8 cellular contexts compared by ENCODE assay signal in the genomic region with DNA sequence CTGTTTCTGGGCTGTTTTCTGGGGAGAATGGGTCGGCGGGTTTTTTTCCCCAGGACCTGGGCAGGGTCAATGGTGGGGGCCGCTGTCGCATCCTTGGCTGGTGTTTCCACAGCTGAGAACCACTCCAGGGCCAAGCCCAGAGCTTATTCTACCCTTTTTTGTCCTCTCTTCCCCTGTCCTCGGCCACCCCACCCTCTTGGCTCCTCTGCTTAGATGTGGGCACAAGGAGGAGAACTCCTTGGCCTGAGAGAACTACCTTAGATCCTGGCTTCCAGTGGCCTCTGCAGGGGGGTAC. TPM values are rescaled to one million over a fixed set of nuclear protein-coding genes. Genes with fewer than 3 reads are reported as not detected.
DNase-seq lines count a peak whose midpoint lies in the region; ATAC-seq and TF ChIP-seq lines count a peak whose summit lies in the region.

No MANE protein-coding gene starts in this region.

- H3K27ac ChIP-seq in right cardiac atrium (ENCODE audit: low read length), result peak overlapping the region; percentile 28
- H3K27ac ChIP-seq in caudate nucleus (ENCODE audit: low read depth, low read length), result peak overlapping the region; percentile 28
- peak overlapping the region; percentile 51 to 61 for H3K27ac ChIP-seq in uterus
- no peak overlapping the region for H3K27ac ChIP-seq in aorta (ENCODE audit: low read depth in 1 of 2, low read length in 2 of 2)

- peak overlapping the region in 6 of 10 donors; percentile 49 to 92 (median 84) for H3K27ac Mint-ChIP-seq in naive thymus-derived CD8-positive, alpha-beta T cell

- intact Hi-C loops in right cardiac atrium (cut with DNase I) (no loop called here), left cardiac atrium (cut with DNase I) (no loop called here), uterus (cut with DNase I; ENCODE audit: low total_unique reads) (no loop called here), aorta (cut with DNase I) (loop anchor here in 1 of 2 donors (5.0 to 10.0 kb wide), 2 partner anchors 45 to 107 kb away; a partner anchor contains a TSS)

- H3K9me3 ChIP-seq in right cardiac atrium (ENCODE audit: control insufficient read depth, low read length), result no peaks in the 10 kb centered on the region
- no peaks in the 10 kb centered on the region for H3K9me3 ChIP-seq in uterus
- H3K9me3 ChIP-seq in aorta (ENCODE audit: control insufficient read depth, low read length), result no peaks in the 10 kb centered on the region

- H3K9me3 Mint-ChIP-seq in naive thymus-derived CD8-positive, alpha-beta T cell, result no peaks in the 10 kb centered on the region

- peaks cover 0 to 20% (median 4%) of the 10 kb centered on the region in 5 donors for H3K27me3 Mint-ChIP-seq in naive thymus-derived CD8-positive, alpha-beta T cell

- no peaks in the 10 kb centered on the region for H3K36me3 Mint-ChIP-seq in naive thymus-derived CD8-positive, alpha-beta T cell

- no peak for TF ChIP-seq CTCF in uterus (IDR thresholded peaks at IDR 0.05)
- TF ChIP-seq CTCF in omental fat pad (IDR thresholded peaks at IDR 0.05), result no peak

- H3K4me3 ChIP-seq in right cardiac atrium (ENCODE audit: low read length) (no peak overlapping the region), uterus (no peak overlapping the region), aorta (ENCODE audit: low read length in 2 of 2) (no peak overlapping the region)

- POLR2A ChIA-PET in naive thymus-derived CD8-positive, alpha-beta T cell (lab: Charles Lee), result no interaction called here

- peaks cover 12% of the 10 kb centered on the region for H3K4me1 ChIP-seq in right cardiac atrium (ENCODE audit: control insufficient read depth, insufficient read depth, low read length)
- no peaks in the 10 kb centered on the region for H3K4me1 ChIP-seq in uterus
- H3K4me1 ChIP-seq in aorta (ENCODE audit: control insufficient read depth in 1 of 2, insufficient read depth in 2 of 2, low read length in 2 of 2), result no peaks in the 10 kb centered on the region

- TF ChIP-seq POLR2A in uterus (IDR thresholded peaks at IDR 0.05), result no peak

- H3K27me3 ChIP-seq in right cardiac atrium (ENCODE audit: control insufficient read depth, insufficient read depth), result no peaks in the 10 kb centered on the region
- no peaks in the 10 kb centered on the region for H3K27me3 ChIP-seq in uterus
- H3K27me3 ChIP-seq in aorta (ENCODE audit: control insufficient read depth in 1 of 2, insufficient read depth in 2 of 2, low read length in 1 of 2), result no peaks in the 10 kb centered on the region

- H3K36me3 ChIP-seq in uterus (no peaks in the 10 kb centered on the region), aorta (ENCODE audit: control insufficient read depth in 1 of 2, insufficient read depth in 2 of 2, low read length in 1 of 2) (no peaks in the 10 kb centered on the region)

- peak overlapping the region in 8 of 10 donors; percentile 47 to 91 (median 82) for H3K4me3 Mint-ChIP-seq in naive thymus-derived CD8-positive, alpha-beta T cell

- ATAC-seq in right cardiac atrium (no peak), left cardiac atrium (no peak), omental fat pad (ENCODE audit: low FRiP score) (no peak), aorta (ENCODE audit: low FRiP score) (no peak)
- ATAC-seq in naive thymus-derived CD8-positive, alpha-beta T cell, result no peak

- peaks cover 36 to 75% (median 55%) of the 10 kb centered on the region in 4 donors for H3K4me1 Mint-ChIP-seq in naive thymus-derived CD8-positive, alpha-beta T cell

- DNase-seq in right cardiac atrium (no peak), left cardiac atrium (no peak), caudate nucleus (lab: John Stamatoyannopoulos, UW) (no peak), uterus (no peak), omental fat pad (ENCODE audit: low spot score) (no peak), aorta (no peak), NCI-H69 (lab: John Stamatoyannopoulos, UW) (no peak)
- no peak for DNase-seq in naive thymus-derived CD8-positive, alpha-beta T cell

- 95% methylated on average over 5 of the region's 5 CpGs for WGBS in right cardiac atrium
- WGBS in aorta, 2 donors, result 92 to 94% methylated on average over 5 of the region's 5 CpGs

RNA-seq across cellular contexts. Expression of a gene that starts 4.0 kb away (rescaled TPM):
- total RNA-seq in right cardiac atrium (1 to 10 TPM in 2 of 4 donors, under 1 TPM in 2; 0.74 to 1.5 (median 1.1) TPM), left cardiac atrium (1 to 10 TPM; 1.3 to 1.4 TPM), uterus (1 to 10 TPM in 3 of 4 donors, not detected in 1; 1.5 to 5.6 (median 1.9) TPM), omental fat pad (10 to 100 TPM in 1 of 4 donors, 1 to 10 TPM in 3; 4.4 to 17.2 (median 5.4) TPM), aorta (1 to 10 TPM; 3.7 to 9.3 TPM)
- polyA plus RNA-seq in right cardiac atrium (0.52 TPM), aorta (under 1 TPM; 0.31 to 0.38 TPM)
- under 1 TPM; 0.08 to 0.49 TPM for total RNA-seq in naive thymus-derived CD8-positive, alpha-beta T cell
- polyA plus RNA-seq in naive thymus-derived CD8-positive, alpha-beta T cell, result under 1 TPM in 2 of 3 donors, not detected in 1; 0.33 to 0.51 TPM

RNA-seq across cellular contexts. Expression of a gene that starts 16.3 kb away (rescaled TPM):
- 1 to 10 TPM; 1.3 to 1.7 (median 1.3) TPM for total RNA-seq in right cardiac atrium
- 0.34 TPM for polyA plus RNA-seq in right cardiac atrium
- total RNA-seq in left cardiac atrium, result 1 to 10 TPM; 1.2 to 2.0 TPM
- 10 to 100 TPM; 38.3 to 42.8 TPM for total RNA-seq in naive thymus-derived CD8-positive, alpha-beta T cell
- polyA plus RNA-seq in naive thymus-derived CD8-positive, alpha-beta T cell, result 10 to 100 TPM; 31.1 to 50.4 (median 34.4) TPM
- total RNA-seq in uterus, result 1 to 10 TPM in 3 of 4 donors, under 1 TPM in 1; 0.76 to 7.7 (median 4.4) TPM
- total RNA-seq in omental fat pad, result 1 to 10 TPM; 2.2 to 6.9 (median 4.4) TPM
- total RNA-seq in aorta, result 1 to 10 TPM; 2.7 to 5.0 TPM
- polyA plus RNA-seq in aorta, result 1 to 10 TPM in 1 of 2 donors, under 1 TPM in 1; 0.41 to 1.8 TPM

RNA-seq across cellular contexts. Expression of a gene that starts 44.5 kb away (rescaled TPM):
- 10 to 100 TPM; 31.7 to 35.7 (median 33.9) TPM for total RNA-seq in right cardiac atrium
- polyA plus RNA-seq in right cardiac atrium, result 10.0 TPM
- total RNA-seq in left cardiac atrium, result 10 to 100 TPM; 26.7 to 29.6 TPM
- 100 to 1,000 TPM; 195 to 203 TPM for total RNA-seq in naive thymus-derived CD8-positive, alpha-beta T cell
- polyA plus RNA-seq in naive thymus-derived CD8-positive, alpha-beta T cell, result 100 to 1,000 TPM; 106 to 131 (median 107) TPM
- 10 to 100 TPM; 17.6 to 65.8 (median 45.1) TPM for total RNA-seq in uterus
- total RNA-seq in omental fat pad, result 10 to 100 TPM; 20.5 to 51.1 (median 36.6) TPM
- 10 to 100 TPM; 59.0 to 65.1 TPM for total RNA-seq in aorta
- polyA plus RNA-seq in aorta, result 10 to 100 TPM; 15.8 to 26.4 TPM

Comparison
In these comparisons a context has a peak if more than half of its experiments do, and no peak if none do; other contexts are left out.
1. H3K27ac ChIP-seq: peak in right cardiac atrium (single experiment), caudate nucleus (single experiment) and uterus (2 of 2); none in aorta (0 of 2).
2. RNA of a gene that starts 16.3 kb away (total RNA-seq): 38.3 to 42.8 TPM in naive thymus-derived CD8-positive, alpha-beta T cell; 0.76 to 7.7 TPM in uterus, 2.2 to 6.9 TPM in omental fat pad, 2.7 to 5.0 TPM in aorta, 1.2 to 2.0 TPM in left cardiac atrium and 1.3 to 1.7 TPM in right cardiac atrium; every median in the first group is over 4 times any median in the second.